ENCODE assay signal across 21 cellular contexts in genomic region chr2:231300722-231301076, GRCh38.
DNase-seq lines count a peak whose midpoint lies in the region; ATAC-seq lines count a peak whose summit lies in the region.
"Had no signal": no experiment of that assay in that cellular context is flagged by ENCODE, and none has a peak within 500 bp of the region (broad histone marks: within the 10 kb centered on the region; RNA-seq: fewer than 3 reads in every experiment).

No MANE protein-coding gene starts in this region.

- no peaks in the 10 kb centered on the region for H3K9me3 Mint-ChIP-seq in activated T-helper 1 cell treated with anti-CD3 and anti-CD28 coated beads, Interleukin-12 subunit alpha, Interleukin-12 subunit beta, Interleukin-2, Interleukin-4 antibody, amounts not matched to agents 30 ng/mL and 10 ng/mL and 1 ng/mL, durations not matched to agents 14 hours and 24 hours and 36 hours
- H3K9me3 Mint-ChIP-seq: activated T-cell treated with anti-CD3 and anti-CD28 coated beads, Interleukin-2, amount 50 U/mL, for 72 hours; central memory CD8-positive, alpha-beta T cell; naive thymus-derived CD8-positive, alpha-beta T cell had no signal

- peaks cover 5% of the 10 kb centered on the region for H3K27me3 Mint-ChIP-seq in activated T-helper 1 cell treated with anti-CD3 and anti-CD28 coated beads, Interleukin-12 subunit alpha, Interleukin-12 subunit beta, Interleukin-2, Interleukin-4 antibody, amounts not matched to agents 30 ng/mL and 10 ng/mL and 1 ng/mL, durations not matched to agents 14 hours and 24 hours and 36 hours (ENCODE audit: insufficient read depth)
- H3K27me3 Mint-ChIP-seq: central memory CD8-positive, alpha-beta T cell; naive thymus-derived CD8-positive, alpha-beta T cell had no signal

- H3K4me1 ChIP-seq in BLaER1: peaks cover 37% of the 10 kb centered on the region

- H3K27ac ChIP-seq in BLaER1 (no peak overlapping the region), epithelial cell of prostate (peak overlapping the region; percentile 5)
- H3K27ac ChIP-seq: left ventricle myocardium inferior, SJCRH30 had no signal

- H3K36me3 ChIP-seq in BLaER1 (no peaks in the 10 kb centered on the region), MG63 (no peaks in the 10 kb centered on the region)
- H3K36me3 ChIP-seq: left ventricle myocardium inferior, SJCRH30 had no signal

- H3K36me3 Mint-ChIP-seq in activated T-helper 1 cell treated with anti-CD3 and anti-CD28 coated beads, Interleukin-12 subunit alpha, Interleukin-12 subunit beta, Interleukin-2, Interleukin-4 antibody, amounts not matched to agents 30 ng/mL and 10 ng/mL and 1 ng/mL, durations not matched to agents 14 hours and 24 hours and 36 hours (ENCODE audit: low read depth): no peaks in the 10 kb centered on the region
- H3K36me3 Mint-ChIP-seq: naive thymus-derived CD8-positive, alpha-beta T cell had no signal

- no peak overlapping the region for H3K4me3 Mint-ChIP-seq in activated T-helper 1 cell treated with anti-CD3 and anti-CD28 coated beads, Interleukin-12 subunit alpha, Interleukin-12 subunit beta, Interleukin-2, Interleukin-4 antibody, amounts not matched to agents 30 ng/mL and 10 ng/mL and 1 ng/mL, durations not matched to agents 14 hours and 24 hours and 36 hours
- H3K4me3 Mint-ChIP-seq: activated T-cell treated with anti-CD3 and anti-CD28 coated beads, Interleukin-2, amount 50 U/mL, for 72 hours; central memory CD8-positive, alpha-beta T cell; naive thymus-derived CD8-positive, alpha-beta T cell had no signal

- no peaks in the 10 kb centered on the region for H3K4me1 Mint-ChIP-seq in activated T-helper 1 cell treated with anti-CD3 and anti-CD28 coated beads, Interleukin-12 subunit alpha, Interleukin-12 subunit beta, Interleukin-2, Interleukin-4 antibody, amounts not matched to agents 30 ng/mL and 10 ng/mL and 1 ng/mL, durations not matched to agents 14 hours and 24 hours and 36 hours (ENCODE audit: low read depth)
- H3K4me1 Mint-ChIP-seq: central memory CD8-positive, alpha-beta T cell had no signal

- H3K4me3 ChIP-seq in BLaER1: no peak overlapping the region
- H3K4me3 ChIP-seq in MG63: no peak overlapping the region
- H3K4me3 ChIP-seq: left ventricle myocardium inferior, SJCRH30 had no signal

- no peak overlapping the region for H3K27ac Mint-ChIP-seq in activated T-helper 1 cell treated with anti-CD3 and anti-CD28 coated beads, Interleukin-12 subunit alpha, Interleukin-12 subunit beta, Interleukin-2, Interleukin-4 antibody, amounts not matched to agents 30 ng/mL and 10 ng/mL and 1 ng/mL, durations not matched to agents 14 hours and 24 hours and 36 hours
- H3K27ac Mint-ChIP-seq: activated T-cell treated with anti-CD3 and anti-CD28 coated beads, Interleukin-2, amount 50 U/mL, for 72 hours; naive thymus-derived CD8-positive, alpha-beta T cell had no signal

- intact Hi-C loops in sciatic nerve (cut with DNase I): no loop called here
- intact Hi-C loops in activated T-helper 1 cell treated with anti-CD3 and anti-CD28 coated beads, Interleukin-12 subunit alpha, Interleukin-12 subunit beta, Interleukin-2, Interleukin-4 antibody, amounts not matched to agents 30 ng/mL and 10 ng/mL and 1 ng/mL, durations not matched to agents 14 hours and 24 hours and 36 hours (cut with micrococcal nuclease): no loop called here

- ATAC-seq in GM19043 (IDR thresholded peaks at IDR 0.05; ENCODE audit: low read depth, unreplicated experiment) (peak; percentile 37), sciatic nerve (no peak)
- ATAC-seq: activated T-cell treated with anti-CD3 and anti-CD28 coated beads, Interleukin-2, amount 50 U/mL, for 72 hours; naive thymus-derived CD8-positive, alpha-beta T cell had no signal

- no peaks in the 10 kb centered on the region for H3K9me3 ChIP-seq in BLaER1
- no peaks in the 10 kb centered on the region for H3K9me3 ChIP-seq in MG63
- H3K9me3 ChIP-seq: left ventricle myocardium inferior, SJCRH30 had no signal

- no peaks in the 10 kb centered on the region for H3K27me3 ChIP-seq in BLaER1
- no peaks in the 10 kb centered on the region for H3K27me3 ChIP-seq in MG63
- H3K27me3 ChIP-seq: SJCRH30 had no signal

- peak overlapping the region; percentile 55 for H3K4me2 ChIP-seq in BLaER1

- no peak overlapping the region for H3K9ac ChIP-seq in BLaER1

- H4K20me1 ChIP-seq in BLaER1: no peaks in the 10 kb centered on the region

- DNase-seq in MV-4-11 (lab: John Stamatoyannopoulos, UW) (peak; percentile 60), epithelial cell of prostate (ENCODE audit: low read depth, low spot score) (no peak), sciatic nerve (ENCODE audit: low spot score) (no peak), MG63 (no peak)
- DNase-seq in activated naive CD4-positive, alpha-beta T cell treated with Interleukin-2 at 50 U/mL for 16 hours: no peak
- no peak for DNase-seq in activated T-helper 1 cell treated with anti-CD3 and anti-CD28 coated beads, Interleukin-12 subunit alpha, Interleukin-12 subunit beta, Interleukin-2, Interleukin-4 antibody, amounts not matched to agents 30 ng/mL and 10 ng/mL and 1 ng/mL, durations not matched to agents 14 hours and 24 hours and 36 hours (ENCODE audit: low spot score)
- DNase-seq: activated CD4-positive, alpha-beta T cell treated with anti-CD3 and anti-CD28 coated beads, Interleukin-2, amount 50 U/mL, for 1 hour; activated T-cell treated with anti-CD3 and anti-CD28 coated beads, Interleukin-2, amount 50 U/mL, for 72 hours; Calu3; foreskin fibroblast; H7; left ventricle myocardium inferior; naive thymus-derived CD8-positive, alpha-beta T cell; NCI-H1105 treated with DMSO at 0.1 percent for 48 hours; NCI-H2171; SJCRH30; stimulated activated CD4-positive, alpha-beta T cell treated with anti-CD3 and anti-CD28 coated beads, Interleukin-15, amount 100 ng/mL, for 24 hours; T1000 had no signal
